Comparison of ENCODE assay signal across 8 cellular contexts in the genomic region with DNA sequence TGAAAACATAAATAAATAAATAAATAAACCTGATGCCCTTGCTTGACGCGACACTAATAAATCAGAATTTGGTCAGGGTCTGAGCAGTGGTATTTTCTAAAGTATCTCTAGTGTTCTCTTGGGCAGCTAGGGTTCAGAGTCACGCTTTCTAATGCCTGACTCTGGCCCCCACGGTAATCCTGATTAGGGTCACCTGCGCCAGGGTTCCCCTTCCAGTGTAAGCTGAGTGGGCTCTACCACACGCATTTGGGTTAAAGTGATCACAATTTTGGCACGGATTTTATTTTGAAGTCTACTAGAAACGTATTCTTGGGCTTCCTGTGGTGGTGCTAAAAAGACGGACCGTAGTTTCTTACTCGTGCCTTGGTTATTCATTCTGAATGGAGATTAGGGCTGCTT. TPM values are rescaled to one million over a fixed set of nuclear protein-coding genes. Genes with fewer than 3 reads are reported as not detected.
A peak's percentile ranks its signal among the peaks of the same experiment; 100 is the strongest.
DNase-seq lines count a peak whose midpoint lies in the region; ATAC-seq and TF ChIP-seq lines count a peak whose summit lies in the region.

No MANE protein-coding gene starts in this region.

- DNase-seq in NCI-H748 (lab: John Stamatoyannopoulos, UW; ENCODE audit: unreplicated experiment) = peak; percentile 24
- DNase-seq in NCI-H748 treated with DMSO at 0.1 percent for 48 hours (lab: John Stamatoyannopoulos, UW) = no peak
- DNase-seq in PC-3 = no peak
- DNase-seq in epithelial cell of proximal tubule (ENCODE audit: low read depth) = no peak
- DNase-seq in osteocyte (ENCODE audit: extremely low spot score, unreplicated experiment) = no peak
- no peak for DNase-seq in RPMI8226

- peaks cover 23% of the 10 kb centered on the region for H3K36me3 ChIP-seq in PC-3 (ENCODE audit: low read depth, low read length)

- peak overlapping the region; percentile 94 for H3K4me2 ChIP-seq in PC-3 (ENCODE audit: low read length)

- H3K9me2 ChIP-seq in PC-3 (replicated peaks; ENCODE audit: low read length) = no peaks in the 10 kb centered on the region

- H3K4me3 ChIP-seq in PC-3 (ENCODE audit: low read length) (peak overlapping the region; percentile 86), epithelial cell of proximal tubule (ENCODE audit: low read depth, low read length) (peak overlapping the region; percentile 100)

- intact Hi-C loops in PC-3 (cut with micrococcal nuclease) = loop anchor here (1.0 kb wide), 1 partner anchor 110 kb away; a partner anchor contains a TSS

- H3K79me2 ChIP-seq in PC-3 (ENCODE audit: low read length) = peaks cover 44% of the 10 kb centered on the region

- H3K36me3 Mint-ChIP-seq in osteocyte (ENCODE audit: unreplicated experiment) = peaks cover 11% of the 10 kb centered on the region

- ATAC-seq in PC-3 = peak; percentile 12
- no peak for ATAC-seq in GM18858 (IDR thresholded peaks at IDR 0.05; ENCODE audit: unreplicated experiment)
- ATAC-seq in GM19328 (IDR thresholded peaks at IDR 0.05; ENCODE audit: unreplicated experiment) = no peak

- H2AFZ ChIP-seq in PC-3 (ENCODE audit: low read length) = peak overlapping the region; percentile 79

- no TSS peak for BruUV-seq in PC-3 (replicated peaks; lab: Mats Ljungman, UMichigan)

- CTCF ChIA-PET in PC-3 (lab: Charles Lee) = interaction anchor here (2.2 kb wide), 1 partner anchor 12 kb away, joined by 5 read pairs; no protein-coding TSS in a partner anchor

- H3K27ac Mint-ChIP-seq in osteocyte (ENCODE audit: unreplicated experiment) = peak overlapping the region; percentile 98

- H3K9ac ChIP-seq in PC-3 (ENCODE audit: low read length) = peak overlapping the region; percentile 83

- H3K4me1 ChIP-seq in PC-3 (ENCODE audit: insufficient read depth, low read length) = peaks cover 19% of the 10 kb centered on the region

- TF ChIP-seq CTCF in PC-3 (conservative IDR thresholded peaks at IDR 0.05; ENCODE audit: low read depth, low read length) (no peak), epithelial cell of proximal tubule (conservative IDR thresholded peaks at IDR 0.05; ENCODE audit: low read depth, low read length) (no peak), osteocyte (IDR thresholded peaks at IDR 0.05) (no peak)

- peaks cover 16% of the 10 kb centered on the region for H4K20me1 ChIP-seq in PC-3 (ENCODE audit: low read length)

- no peaks in the 10 kb centered on the region for H3K9me3 ChIP-seq in PC-3 (ENCODE audit: low read length)

- no peak overlapping the region for H3K27ac ChIP-seq in PC-3 (ENCODE audit: low read length)

- H3K4me3 Mint-ChIP-seq in osteocyte (ENCODE audit: unreplicated experiment) = peak overlapping the region; percentile 99

- POLR2A ChIA-PET in PC-3 (lab: Charles Lee; ENCODE audit: unreplicated experiment) = interaction anchor here (1.1 kb wide), 1 partner anchor 9 kb away, joined by 3 read pairs; no protein-coding TSS in a partner anchor

- no peaks in the 10 kb centered on the region for H3K9me3 Mint-ChIP-seq in osteocyte (ENCODE audit: unreplicated experiment)

- H3K27me3 Mint-ChIP-seq in osteocyte (ENCODE audit: unreplicated experiment) = no peaks in the 10 kb centered on the region

- peaks cover 24% of the 10 kb centered on the region for H3K4me1 Mint-ChIP-seq in osteocyte (ENCODE audit: unreplicated experiment)

- no peaks in the 10 kb centered on the region for H3F3A ChIP-seq in PC-3 (ENCODE audit: low read length, unreplicated experiment)

- no peaks in the 10 kb centered on the region for H3K27me3 ChIP-seq in PC-3 (ENCODE audit: low read length)

RNA-seq across cellular contexts. Expression of a gene that starts 0.7 kb away (rescaled TPM):
- total RNA-seq in PC-3 (2014; rRNA removed) = 61.4 and 65.0 TPM in 2 replicates
- 50.3 and 65.1 TPM in 2 replicates for total RNA-seq in epithelial cell of proximal tubule
- total RNA-seq in osteocyte = 49.4 and 49.9 TPM in 2 replicates
